Comparison of ENCODE assay signal across 10 cellular contexts in genomic region chr17:58665946-58666857, GRCh38. TPM values are rescaled to one million over a fixed set of nuclear protein-coding genes. Genes with fewer than 3 reads are reported as not detected.
DNase-seq lines count a peak whose midpoint lies in the region; ATAC-seq lines count a peak whose summit lies in the region.
"Had no signal": no experiment of that assay in that cellular context is flagged by ENCODE, and none has a peak within 500 bp of the region (broad histone marks: within the 10 kb centered on the region; RNA-seq: fewer than 3 reads in every experiment).

No MANE protein-coding gene starts in this region.

- H3K4me3 Mint-ChIP-seq in activated CD4-positive, alpha-beta memory T cell treated with anti-CD3 and anti-CD28 coated beads, Interleukin-2, amount 10 ng/mL, durations not matched to agents 7 days and 5 days = peak overlapping the region; percentile 4
- H3K4me3 Mint-ChIP-seq in memory B cell = peak overlapping the region; percentile 78
- H3K4me3 Mint-ChIP-seq: H9 had no signal

- ATAC-seq in memory B cell (ENCODE audit: low read depth) = peak; percentile 15
- ATAC-seq in GM19351 (IDR thresholded peaks at IDR 0.05; ENCODE audit: unreplicated experiment) = no peak
- no peak for ATAC-seq in HG02678 (IDR thresholded peaks at IDR 0.05; ENCODE audit: unreplicated experiment)
- ATAC-seq in HG03571 (IDR thresholded peaks at IDR 0.05; ENCODE audit: unreplicated experiment) = no peak
- ATAC-seq in HG03354 (IDR thresholded peaks at IDR 0.05; ENCODE audit: poor library complexity, severe bottlenecking, unreplicated experiment) = no peak

- POLR2A ChIA-PET in activated CD4-positive, alpha-beta memory T cell treated with anti-CD3 and anti-CD28 coated beads, Interleukin-2, amount 10 ng/mL, durations not matched to agents 7 days and 5 days (lab: Charles Lee) = interaction anchor here (34.9 kb wide), 1 partner anchor 32 kb away, joined by 759 read pairs; no protein-coding TSS in a partner anchor

- H3K27me3 Mint-ChIP-seq in activated CD4-positive, alpha-beta memory T cell treated with anti-CD3 and anti-CD28 coated beads, Interleukin-2, amount 10 ng/mL, durations not matched to agents 7 days and 5 days = peaks cover 11% of the 10 kb centered on the region
- peaks cover 5% of the 10 kb centered on the region for H3K27me3 Mint-ChIP-seq in memory B cell

- H3K4me1 Mint-ChIP-seq in activated CD4-positive, alpha-beta memory T cell treated with anti-CD3 and anti-CD28 coated beads, Interleukin-2, amount 10 ng/mL, durations not matched to agents 7 days and 5 days = peaks cover 5% of the 10 kb centered on the region
- H3K4me1 Mint-ChIP-seq in memory B cell = peaks cover 4% of the 10 kb centered on the region

- H3K9me3 Mint-ChIP-seq in activated CD4-positive, alpha-beta memory T cell treated with anti-CD3 and anti-CD28 coated beads, Interleukin-2, amount 10 ng/mL, durations not matched to agents 7 days and 5 days = no peaks in the 10 kb centered on the region
- no peaks in the 10 kb centered on the region for H3K9me3 Mint-ChIP-seq in memory B cell
- H3K9me3 Mint-ChIP-seq: H9 had no signal

- DNase-seq in stimulated activated CD4-positive, alpha-beta T cell treated with anti-CD3 and anti-CD28 coated beads, Interleukin-15, amount 100 ng/mL, for 24 hours = peak; percentile 5
- no peak for DNase-seq in stimulated activated CD4-positive, alpha-beta T cell treated with anti-CD3 and anti-CD28 coated beads, Interleukin-4, amount 100 ng/mL, for 24 hours
- DNase-seq in activated CD4-positive, alpha-beta memory T cell treated with anti-CD3 and anti-CD28 coated beads, Interleukin-2, amount 10 ng/mL, durations not matched to agents 7 days and 5 days = no peak
- no peak for DNase-seq in memory B cell (ENCODE audit: low spot score in 2 of 2)
- DNase-seq: activated gamma-delta T cell treated with Interleukin-2 at 50 U/mL for 16 hours had no signal

- no peak overlapping the region for H3K27ac Mint-ChIP-seq in activated CD4-positive, alpha-beta memory T cell treated with anti-CD3 and anti-CD28 coated beads, Interleukin-2, amount 10 ng/mL, durations not matched to agents 7 days and 5 days
- peak overlapping the region; percentile 65 for H3K27ac Mint-ChIP-seq in memory B cell

- H3K36me3 Mint-ChIP-seq in activated CD4-positive, alpha-beta memory T cell treated with anti-CD3 and anti-CD28 coated beads, Interleukin-2, amount 10 ng/mL, durations not matched to agents 7 days and 5 days (ENCODE audit: low read depth) = no peaks in the 10 kb centered on the region
- H3K36me3 Mint-ChIP-seq in memory B cell = no peaks in the 10 kb centered on the region

- CTCF ChIA-PET in activated CD4-positive, alpha-beta memory T cell treated with anti-CD3 and anti-CD28 coated beads, Interleukin-2, amount 10 ng/mL, durations not matched to agents 7 days and 5 days (lab: Charles Lee) = interaction anchor here (0.7 kb wide), 1 partner anchor 14 kb away, joined by 3 read pairs; no protein-coding TSS in a partner anchor

RNA-seq across cellular contexts. Expression of gene TEX14, which starts 25.6 kb away (rescaled TPM):
- total RNA-seq in activated CD4-positive, alpha-beta memory T cell treated with anti-CD3 and anti-CD28 coated beads, Interleukin-2, amount 10 ng/mL, durations not matched to agents 7 days and 5 days = under 1 TPM; 0.85 to 0.96 TPM

RNA-seq across cellular contexts. Expression of gene RAD51C, which starts 26.2 kb away (rescaled TPM):
- total RNA-seq in activated CD4-positive, alpha-beta memory T cell treated with anti-CD3 and anti-CD28 coated beads, Interleukin-2, amount 10 ng/mL, durations not matched to agents 7 days and 5 days = 10 to 100 TPM; 55.2 to 59.6 TPM
